ENCODE assay signal across 1 cellular context in genomic region chr6:26249709-26249958, GRCh38.
TF ChIP-seq lines count a peak whose summit lies in the region.

No MANE protein-coding gene starts in this region.

TF ChIP-seq in GM12878, 131 proteins besides CTCF, POLR2A, EP300 and RAD21 (continued from another document):
- no peak for TF ChIP-seq ELK1 (IDR thresholded peaks at IDR 0.05; ENCODE audit: low read depth, low read length)
- TF ChIP-seq STAT3 (IDR thresholded peaks at IDR 0.05; ENCODE audit: low read depth, low read length), result no peak
- TF ChIP-seq BRCA1 (IDR thresholded peaks at IDR 0.05; ENCODE audit: low read depth, low read length), result no peak
- no peak for TF ChIP-seq TBL1XR1 (IDR thresholded peaks at IDR 0.05; ENCODE audit: low read depth, low read length)
- peak; percentile 87 for TF ChIP-seq BACH1 (IDR thresholded peaks at IDR 0.05; ENCODE audit: borderline replicate concordance)
